8 cellular contexts compared by ENCODE assay signal in the genomic region with DNA sequence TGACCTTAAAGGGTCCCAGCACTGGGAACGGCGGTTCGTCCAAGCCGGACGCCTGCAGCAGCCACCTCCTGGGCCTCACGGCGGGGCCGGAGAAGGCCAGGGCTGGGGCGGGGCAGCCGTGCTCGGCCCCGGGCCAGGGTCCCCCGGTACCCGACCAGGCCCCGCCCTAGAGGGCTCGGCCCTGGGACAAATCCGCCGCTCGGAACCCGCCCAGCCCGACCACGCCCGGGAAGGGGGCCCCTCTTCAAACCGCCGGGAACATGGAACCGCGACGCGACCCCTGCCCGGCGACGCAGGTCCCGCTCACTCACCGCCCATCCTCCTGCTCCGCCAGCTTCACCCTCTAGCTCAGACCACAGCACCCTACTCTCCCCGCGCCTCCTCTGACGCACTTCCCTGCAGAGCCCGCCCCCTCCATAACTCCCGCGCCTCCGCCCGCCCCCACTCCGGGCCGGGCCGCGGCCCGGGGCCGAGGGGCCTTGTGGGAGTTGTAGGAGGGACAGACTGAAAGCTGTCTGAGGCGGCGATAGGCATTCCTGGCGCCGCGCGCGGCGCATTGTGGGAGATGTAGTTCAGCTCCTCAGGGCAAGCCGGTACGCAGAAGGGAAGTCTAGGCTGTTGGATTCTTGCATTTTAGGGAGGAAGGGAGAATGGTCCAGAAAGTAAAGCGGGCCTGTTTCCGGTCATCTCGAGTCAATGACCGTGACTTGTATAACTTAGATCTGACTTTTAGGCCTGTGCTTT. TPM values are rescaled to one million over a fixed set of nuclear protein-coding genes. Genes with fewer than 3 reads are reported as not detected.
DNase-seq lines count a peak whose midpoint lies in the region; ATAC-seq and TF ChIP-seq lines count a peak whose summit lies in the region.

A gene (minus strand): TSS at position 365 of the 744 bp plus-strand sequence. CDS start 1,478 bp downstream, outside the sequence.

- H3K4me1 ChIP-seq in OCI-LY3 (ENCODE audit: low read length): peaks cover 10% of the 10 kb centered on the region

- peak; percentile 89 for ATAC-seq in GM21515 (IDR thresholded peaks at IDR 0.05; ENCODE audit: unreplicated experiment)

- H3K9ac ChIP-seq in OCI-LY3 (ENCODE audit: low read length): peak within 1 kb of the TSS; percentile 93

- H3K27ac Mint-ChIP-seq in endothelial cell (ENCODE audit: unreplicated experiment) (peak within 1 kb of the TSS; percentile 96), mesothelial cell of epicardium (peak within 1 kb of the TSS; percentile 97)

- peaks cover 29% of the 10 kb centered on the region for H3K36me3 ChIP-seq in OCI-LY3 (replicated peaks; ENCODE audit: low read depth, low read length)

- peak within 1 kb of the TSS; percentile 88 for H3K4me2 ChIP-seq in OCI-LY3 (ENCODE audit: low read length)

- peak within 1 kb of the TSS; percentile 37 for H3K27ac ChIP-seq in OCI-LY3 (ENCODE audit: low read length)

- H3K36me3 Mint-ChIP-seq in endothelial cell (ENCODE audit: low read depth, unreplicated experiment) (peaks cover 17% of the 10 kb centered on the region), mesothelial cell of epicardium (peaks cover 9% of the 10 kb centered on the region)

- H3K4me3 Mint-ChIP-seq in endothelial cell (ENCODE audit: unreplicated experiment): peak within 1 kb of the TSS; percentile 99
- H3K4me3 Mint-ChIP-seq in mesothelial cell of epicardium: peak within 1 kb of the TSS; percentile 80

- H3K9me3 Mint-ChIP-seq in endothelial cell (ENCODE audit: unreplicated experiment) (no peaks in the 10 kb centered on the region), mesothelial cell of epicardium (no peaks in the 10 kb centered on the region)

- peaks cover 21% of the 10 kb centered on the region for H3K79me2 ChIP-seq in OCI-LY3 (ENCODE audit: low read length)

- peaks cover 4% of the 10 kb centered on the region; the same call in 1 of the 2 replicates for H3K27me3 ChIP-seq in OCI-LY3 (ENCODE audit: low read depth, low read length)

- H4K20me1 ChIP-seq in OCI-LY3 (ENCODE audit: insufficient read depth, low read length): peaks cover 7% of the 10 kb centered on the region; the same call in 1 of the 2 replicates

- H3K27me3 Mint-ChIP-seq in endothelial cell (ENCODE audit: unreplicated experiment) (peaks cover 4% of the 10 kb centered on the region), mesothelial cell of epicardium (ENCODE audit: low read depth) (peaks cover 2% of the 10 kb centered on the region)

- peak; percentile 98 for DNase-seq in D341Med (ENCODE audit: low spot score)
- DNase-seq in HuH-7 (ENCODE audit: low spot score): peak; percentile 98
- DNase-seq in activated CD8-positive, alpha-beta memory T cell treated with anti-CD3 and anti-CD28 coated beads, Interleukin-2, amount 50 U/mL, for 48 hours: peak; percentile 95
- peak; percentile 95 for DNase-seq in endothelial cell (ENCODE audit: low spot score)
- peak; percentile 86 to 93 for DNase-seq in mesothelial cell of epicardium (ENCODE audit: low spot score in 2 of 2, unreplicated experiment in 2 of 2)
- DNase-seq in stimulated activated CD8-positive, alpha-beta memory T cell treated with anti-CD3 and anti-CD28 coated beads, Interleukin-15, amount 100 ng/mL, for 48 hours (ENCODE audit: low read depth in 2 of 2): peak; percentile 92 to 94

- H3K9me3 ChIP-seq in OCI-LY3 (ENCODE audit: insufficient read depth, low read length): no peaks in the 10 kb centered on the region

- H3K4me1 Mint-ChIP-seq in endothelial cell (ENCODE audit: unreplicated experiment): peaks cover 10% of the 10 kb centered on the region
- peaks cover 18% of the 10 kb centered on the region for H3K4me1 Mint-ChIP-seq in mesothelial cell of epicardium

- peak within 1 kb of the TSS; percentile 98 for H3K4me3 ChIP-seq in OCI-LY3 (ENCODE audit: low read length)

- TF ChIP-seq CTCF in OCI-LY3 (IDR thresholded peaks at IDR 0.05; ENCODE audit: low read depth, low read length) (no peak), endothelial cell (IDR thresholded peaks at IDR 0.05; ENCODE audit: unreplicated experiment) (no peak), mesothelial cell of epicardium (IDR thresholded peaks at IDR 0.05; ENCODE audit: unreplicated experiment) (no peak)

- H2AFZ ChIP-seq in OCI-LY3 (ENCODE audit: low read depth, low read length): peak within 1 kb of the TSS; percentile 100

RNA-seq across cellular contexts. Expression of the gene that starts here (rescaled TPM):
- total RNA-seq in endothelial cell (ENCODE audit: unreplicated experiment): 118 TPM
- 73.6 to 89.0 TPM (median 87.2 TPM) in 3 replicates for total RNA-seq in mesothelial cell of epicardium

Comparison
In these comparisons a context has a peak if more than half of its experiments do, and no peak if none do; other contexts are left out.
1. Peak in every context shown above with its lines: DNase-seq, ATAC-seq, H3K4me3 ChIP-seq and H3K27ac ChIP-seq.